ENCODE assay signal across 17 cellular contexts in the genomic region with DNA sequence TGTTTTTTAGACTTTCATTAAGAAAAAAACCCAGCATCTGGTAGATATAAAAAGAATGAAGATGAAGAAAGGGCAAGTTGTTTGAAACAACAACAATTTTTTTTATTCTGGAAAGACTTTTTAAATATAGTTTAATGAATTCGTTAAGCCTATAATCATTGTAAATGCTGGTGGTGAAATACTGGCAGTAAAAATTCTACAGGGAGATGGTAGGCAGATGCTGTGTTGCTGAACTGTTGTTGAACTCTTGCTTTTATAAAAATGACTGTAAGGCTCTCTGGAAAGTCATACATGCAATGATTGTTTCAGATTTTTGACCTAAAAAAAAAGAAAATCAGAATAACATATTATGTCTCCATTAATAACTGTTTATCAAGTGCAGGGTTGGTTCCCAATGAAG. TPM values are rescaled to one million over a fixed set of nuclear protein-coding genes. Genes with fewer than 3 reads are reported as not detected.
DNase-seq lines count a peak whose midpoint lies in the region; FAIRE-seq and TF ChIP-seq lines count a peak whose summit lies in the region.
"Had no signal": no experiment of that assay in that cellular context is flagged by ENCODE, and none has a peak within 500 bp of the region (broad histone marks: within the 10 kb centered on the region; RNA-seq: fewer than 3 reads in every experiment).

No MANE protein-coding gene starts in this region.

- peak; percentile 3 for DNase-seq in AG09309 (ENCODE audit: low read depth)
- peak; percentile 9 for DNase-seq in BJ (ENCODE audit: low read depth)
- DNase-seq in stromal cell of bone marrow (ENCODE audit: low read depth): peak; percentile 7
- DNase-seq in KG1 (lab: John Stamatoyannopoulos, UW): no peak
- no peak for DNase-seq in neural progenitor cell (ENCODE audit: low spot score)
- no peak for DNase-seq in NOMO-1 treated with dmso at 0.1 percent for 144 hours (lab: John Stamatoyannopoulos, UW; ENCODE audit: unreplicated experiment)
- DNase-seq: AML-193; CD4-positive, alpha-beta memory T cell; DMS153; DMS79; GDM1 had no signal

- peaks cover 2% of the 10 kb centered on the region for H3K4me1 Mint-ChIP-seq in neural progenitor cell
- H3K4me1 Mint-ChIP-seq: CD14-positive monocyte; CD4-positive, alpha-beta memory T cell had no signal

- H3K27me3 Mint-ChIP-seq in neural progenitor cell (ENCODE audit: insufficient read depth, low read depth): no peaks in the 10 kb centered on the region

- no peak overlapping the region for H3K9ac ChIP-seq in neural progenitor cell
- H3K9ac ChIP-seq: BLaER1 had no signal

- no peaks in the 10 kb centered on the region for H4K20me1 ChIP-seq in neural progenitor cell (ENCODE audit: low read depth)
- H4K20me1 ChIP-seq: BLaER1 had no signal

- FAIRE-seq in endometrium (lab: Jason Lieb, UNC): peak; percentile 98
- FAIRE-seq: H1 had no signal

- no peaks in the 10 kb centered on the region for H3K36me3 Mint-ChIP-seq in neural progenitor cell
- H3K36me3 Mint-ChIP-seq: CD14-positive monocyte; CD4-positive, alpha-beta memory T cell had no signal

- H3K27ac ChIP-seq in neural progenitor cell: no peak overlapping the region
- H3K27ac ChIP-seq: BLaER1 had no signal

- no peaks in the 10 kb centered on the region for H3K4me1 ChIP-seq in neural progenitor cell
- H3K4me1 ChIP-seq: BLaER1, HAP-1 had no signal

- H3K4me3 ChIP-seq in AG09309 (ENCODE audit: control insufficient read depth, low read depth, low read length) (no peak overlapping the region), BJ (ENCODE audit: low read depth, low read length) (no peak overlapping the region), neural progenitor cell (no peak overlapping the region)
- H3K4me3 ChIP-seq: BLaER1, HAP-1 had no signal

- no peaks in the 10 kb centered on the region for H3K27me3 ChIP-seq in BJ (ENCODE audit: control insufficient read depth, insufficient read depth, low read length)
- H3K27me3 ChIP-seq in neural progenitor cell: no peaks in the 10 kb centered on the region
- H3K27me3 ChIP-seq: BLaER1 had no signal

- CTCF ChIA-PET in BJ (lab: Yijun Ruan, JAX): no interaction called here

- H3K4me3 Mint-ChIP-seq in neural progenitor cell: no peak overlapping the region
- H3K4me3 Mint-ChIP-seq: CD14-positive monocyte; CD4-positive, alpha-beta memory T cell had no signal

- no peak overlapping the region for H3K4me2 ChIP-seq in neural progenitor cell
- H3K4me2 ChIP-seq: BLaER1 had no signal

- H3F3A ChIP-seq in neural progenitor cell (ENCODE audit: low read depth): no peaks in the 10 kb centered on the region

- H3K36me3 ChIP-seq in BJ (ENCODE audit: control insufficient read depth, insufficient read depth, low read length) (no peaks in the 10 kb centered on the region), neural progenitor cell (no peaks in the 10 kb centered on the region)
- H3K36me3 ChIP-seq: BLaER1, HAP-1 had no signal

- peaks cover 3% of the 10 kb centered on the region for H3K9me3 Mint-ChIP-seq in neural progenitor cell

- H3K27ac Mint-ChIP-seq in neural progenitor cell: no peak overlapping the region
- H3K27ac Mint-ChIP-seq: CD14-positive monocyte; CD4-positive, alpha-beta memory T cell had no signal

- no peak overlapping the region for H2AFZ ChIP-seq in neural progenitor cell (replicated peaks)

- H3K79me2 ChIP-seq in neural progenitor cell (ENCODE audit: low read depth): no peaks in the 10 kb centered on the region

- POLR2A ChIA-PET in BJ (lab: Charles Lee): no interaction called here

- TF ChIP-seq CTCF in AG09309 (IDR thresholded peaks at IDR 0.05; ENCODE audit: control insufficient read depth, insufficient read depth, low read depth, low read length, missing control alignments) (no peak), BJ (IDR thresholded peaks at IDR 0.05; ENCODE audit: insufficient read depth, low read depth, low read length) (no peak), neural progenitor cell (IDR thresholded peaks at IDR 0.05) (no peak)

- no peaks in the 10 kb centered on the region for H3K9me3 ChIP-seq in neural progenitor cell (ENCODE audit: low read depth)
- H3K9me3 ChIP-seq: BLaER1, HAP-1 had no signal

RNA-seq across cellular contexts. Expression of a gene that starts 39.0 kb away (rescaled TPM):
- 0.06 and 0.17 TPM in 2 replicates for polyA plus RNA-seq in BJ (2011; rRNA removed)
- 0.05 and 0.09 TPM in 2 replicates for polyA minus RNA-seq in BJ (2011; rRNA and poly(A)+ RNA removed)
- not detected in 2 replicates for total RNA-seq in neural progenitor cell (ENCODE audit: low replicate concordance)
- total RNA-seq: A172 had no signal
- polyA plus RNA-seq: CD14-positive monocyte had no signal

Comparison
In these comparisons a context has a peak if more than half of its experiments do, and no peak if none do; other contexts are left out.
1. DNase-seq: peak in AG09309 (single experiment), BJ (single experiment) and stromal cell of bone marrow (single experiment); none in KG1 (single experiment), neural progenitor cell (single experiment) and NOMO-1 treated with dmso at 0.1 percent for 144 hours (single experiment).